Comparison of ENCODE assay signal across 10 cellular contexts in genomic region chr6:138499303-138499991, GRCh38. TPM values are rescaled to one million over a fixed set of nuclear protein-coding genes. Genes with fewer than 3 reads are reported as not detected.
A peak's percentile ranks its signal among the peaks of the same experiment; 100 is the strongest.
DNase-seq lines count a peak whose midpoint lies in the region; ATAC-seq and TF ChIP-seq lines count a peak whose summit lies in the region.
"Had no signal": no experiment of that assay in that cellular context is flagged by ENCODE, and none has a peak within 500 bp of the region (broad histone marks: within the 10 kb centered on the region; RNA-seq: fewer than 3 reads in every experiment).

Gene NHSL1, minus strand, starts transcription at chr6:138499494. Its CDS starts 204 bp downstream, at chr6:138499290.

- DNase-seq in stimulated activated naive CD8-positive, alpha-beta T cell treated with anti-CD3 and anti-CD28 coated beads, Interleukin-15, Interleukin-2, amounts not matched to agents 100 U/mL and 50 U/mL, for 24 hours = no peak
- DNase-seq in Peyer's patch (peak in 2 of 3 donors; percentile 43 to 65), right atrium auricular region (ENCODE audit: low spot score) (no peak), renal cortical epithelial cell (ENCODE audit: low read depth) (peak; percentile 95), brain microvascular endothelial cell (no peak)
- no peak for DNase-seq in activated T-cell treated with anti-CD3 and anti-CD28 coated beads, Interleukin-2, amount 50 U/mL, for 24 hours
- DNase-seq: DND-41 had no signal

- H3K27me3 Mint-ChIP-seq in stimulated activated naive CD8-positive, alpha-beta T cell treated with anti-CD3 and anti-CD28 coated beads, Interleukin-15, Interleukin-2, amounts not matched to agents 100 ng/mL and 50 ng/mL, for 24 hours = peaks cover 6% of the 10 kb centered on the region
- H3K27me3 Mint-ChIP-seq in activated T-cell treated with anti-CD3 and anti-CD28 coated beads, Interleukin-2, amount 50 U/mL, for 24 hours = peaks cover 11% of the 10 kb centered on the region

- TF ChIP-seq POLR2A in Peyer's patch (IDR thresholded peaks at IDR 0.05) = peak; percentile 82 to 85

- peak within 1 kb of the TSS in 3 of 4 donors; percentile 24 to 55 (median 53) for H3K4me3 ChIP-seq in Peyer's patch
- H3K4me3 ChIP-seq in right atrium auricular region = no peak within 1 kb of the TSS
- no peak within 1 kb of the TSS for H3K4me3 ChIP-seq in brain microvascular endothelial cell (ENCODE audit: low read depth, low read length)

- ATAC-seq in stimulated activated naive CD8-positive, alpha-beta T cell treated with anti-CD3 and anti-CD28 coated beads, Interleukin-15, Interleukin-2, amounts not matched to agents 100 U/mL and 50 U/mL, for 24 hours = no peak
- peak; percentile 88 for ATAC-seq in HG03103 (IDR thresholded peaks at IDR 0.05; ENCODE audit: low read depth, unreplicated experiment)

- peaks cover 11% of the 10 kb centered on the region for H3K4me1 Mint-ChIP-seq in stimulated activated naive CD8-positive, alpha-beta T cell treated with anti-CD3 and anti-CD28 coated beads, Interleukin-15, Interleukin-2, amounts not matched to agents 100 ng/mL and 50 ng/mL, for 24 hours (ENCODE audit: low read depth)
- H3K4me1 Mint-ChIP-seq in activated T-cell treated with anti-CD3 and anti-CD28 coated beads, Interleukin-2, amount 50 U/mL, for 24 hours (ENCODE audit: low read depth) = peaks cover 4% of the 10 kb centered on the region

- H3K36me3 Mint-ChIP-seq in stimulated activated naive CD8-positive, alpha-beta T cell treated with anti-CD3 and anti-CD28 coated beads, Interleukin-15, Interleukin-2, amounts not matched to agents 100 ng/mL and 50 ng/mL, for 24 hours (ENCODE audit: low read depth) = no peaks in the 10 kb centered on the region
- H3K36me3 Mint-ChIP-seq in activated T-cell treated with anti-CD3 and anti-CD28 coated beads, Interleukin-2, amount 50 U/mL, for 24 hours (ENCODE audit: low read depth) = no peaks in the 10 kb centered on the region

- H3K27ac Mint-ChIP-seq in stimulated activated naive CD8-positive, alpha-beta T cell treated with anti-CD3 and anti-CD28 coated beads, Interleukin-15, Interleukin-2, amounts not matched to agents 100 ng/mL and 50 ng/mL, for 24 hours = peak within 1 kb of the TSS; percentile 32
- no peak within 1 kb of the TSS for H3K27ac Mint-ChIP-seq in activated T-cell treated with anti-CD3 and anti-CD28 coated beads, Interleukin-2, amount 50 U/mL, for 24 hours
- H3K27ac Mint-ChIP-seq: activated naive CD4-positive, alpha-beta T cell treated with anti-CD3 and anti-CD28 coated beads, Interleukin-2, amount 50 U/mL, for 24 hours had no signal

- H3K36me3 ChIP-seq in Peyer's patch (peaks cover 0 to 10% (median 0%) of the 10 kb centered on the region in 3 donors), right atrium auricular region (peaks cover 4% of the 10 kb centered on the region), brain microvascular endothelial cell (replicated peaks) (peaks cover 5% of the 10 kb centered on the region)

- H3K27ac ChIP-seq in Peyer's patch (peak within 1 kb of the TSS in 3 of 4 donors; percentile 14 to 77 (median 68)), right atrium auricular region (no peak within 1 kb of the TSS), brain microvascular endothelial cell (no peak within 1 kb of the TSS)

- in situ Hi-C loops in brain microvascular endothelial cell (cut with HindIII; ENCODE audit: low pct_ligation_motif_present, low sequenced_read_pairs) = no loop called here

- H3K27me3 ChIP-seq in Peyer's patch = no peaks in the 10 kb centered on the region
- no peaks in the 10 kb centered on the region for H3K27me3 ChIP-seq in right atrium auricular region
- H3K27me3 ChIP-seq in brain microvascular endothelial cell (replicated peaks) = no peaks in the 10 kb centered on the region

- H3K4me1 ChIP-seq in Peyer's patch (peaks cover 0 to 31% (median 0%) of the 10 kb centered on the region in 4 donors), right atrium auricular region (peaks cover 0 to 14% of the 10 kb centered on the region in 2 donors)

- no peaks in the 10 kb centered on the region for H3K9me3 ChIP-seq in Peyer's patch
- no peaks in the 10 kb centered on the region for H3K9me3 ChIP-seq in right atrium auricular region

- TF ChIP-seq CTCF in Peyer's patch (IDR thresholded peaks at IDR 0.05) = no peak
- TF ChIP-seq CTCF in right atrium auricular region (IDR thresholded peaks at IDR 0.05) = no peak
- no peak for TF ChIP-seq CTCF in brain microvascular endothelial cell (IDR thresholded peaks at IDR 0.05; ENCODE audit: low read depth, low read length, missing control alignments)

- no peaks in the 10 kb centered on the region for H3K9me3 Mint-ChIP-seq in stimulated activated naive CD8-positive, alpha-beta T cell treated with anti-CD3 and anti-CD28 coated beads, Interleukin-15, Interleukin-2, amounts not matched to agents 100 ng/mL and 50 ng/mL, for 24 hours
- H3K9me3 Mint-ChIP-seq in activated T-cell treated with anti-CD3 and anti-CD28 coated beads, Interleukin-2, amount 50 U/mL, for 24 hours = no peaks in the 10 kb centered on the region
- H3K9me3 Mint-ChIP-seq: activated naive CD4-positive, alpha-beta T cell treated with anti-CD3 and anti-CD28 coated beads, Interleukin-2, amount 50 U/mL, for 24 hours had no signal

- peak within 1 kb of the TSS; percentile 42 for H3K4me3 Mint-ChIP-seq in stimulated activated naive CD8-positive, alpha-beta T cell treated with anti-CD3 and anti-CD28 coated beads, Interleukin-15, Interleukin-2, amounts not matched to agents 100 ng/mL and 50 ng/mL, for 24 hours
- no peak within 1 kb of the TSS for H3K4me3 Mint-ChIP-seq in activated T-cell treated with anti-CD3 and anti-CD28 coated beads, Interleukin-2, amount 50 U/mL, for 24 hours
- H3K4me3 Mint-ChIP-seq: activated naive CD4-positive, alpha-beta T cell treated with anti-CD3 and anti-CD28 coated beads, Interleukin-2, amount 50 U/mL, for 24 hours had no signal

RNA-seq across cellular contexts. Expression of gene NHSL1, which starts in this region (rescaled TPM):
- total RNA-seq in Peyer's patch = 100 to 1,000 TPM in 3 of 4 donors, 10 to 100 TPM in 1; 48.7 to 187 (median 160) TPM
- total RNA-seq in right atrium auricular region = 10 to 100 TPM; 34.3 to 41.6 TPM
- total RNA-seq in renal cortical epithelial cell = 11.8 and 38.0 TPM in 2 replicates

Comparison
In these comparisons a context has a peak if more than half of its experiments do, and no peak if none do; other contexts are left out.
1. DNase-seq: peak in Peyer's patch (2 of 3) and renal cortical epithelial cell (single experiment); none in stimulated activated naive CD8-positive, alpha-beta T cell treated with anti-CD3 and anti-CD28 coated beads, Interleukin-15, Interleukin-2, amounts not matched to agents 100 U/mL and 50 U/mL, for 24 hours (single experiment), right atrium auricular region (single experiment), brain microvascular endothelial cell (single experiment) and activated T-cell treated with anti-CD3 and anti-CD28 coated beads, Interleukin-2, amount 50 U/mL, for 24 hours (single experiment).
2. H3K27ac ChIP-seq: peak in Peyer's patch (3 of 4); none in right atrium auricular region (0 of 2) and brain microvascular endothelial cell (single experiment).
3. H3K4me3 ChIP-seq: peak in Peyer's patch (3 of 4); none in right atrium auricular region (0 of 2) and brain microvascular endothelial cell (single experiment).